8 cellular contexts compared by ENCODE assay signal in genomic region chr22:44729391-44730012, GRCh38. TPM values are rescaled to one million over a fixed set of nuclear protein-coding genes. Genes with fewer than 3 reads are reported as not detected.
DNase-seq lines count a peak whose midpoint lies in the region; ATAC-seq and TF ChIP-seq lines count a peak whose summit lies in the region.
"Had no signal": no experiment of that assay in that cellular context is flagged by ENCODE, and none has a peak within 500 bp of the region (broad histone marks: within the 10 kb centered on the region; RNA-seq: fewer than 3 reads in every experiment).

No MANE protein-coding gene starts in this region.

- H3K4me3 ChIP-seq in choroid plexus epithelial cell (ENCODE audit: low read depth, low read length) (peak overlapping the region; percentile 13), lung (no peak overlapping the region)

- 40 to 45% methylated on average over 39 of the region's 39 CpGs for WGBS in lung, 2 donors

- peaks cover 0 to 6% of the 10 kb centered on the region in 2 donors for H3K36me3 ChIP-seq in lung (ENCODE audit: control insufficient read depth in 2 of 2, insufficient read depth in 2 of 2, low read length in 2 of 2)

- H3K4me1 ChIP-seq in lung (ENCODE audit: control insufficient read depth in 2 of 2, insufficient read depth in 2 of 2, low read length in 2 of 2), result peaks cover 0 to 4% of the 10 kb centered on the region in 2 donors

- H3K27ac ChIP-seq in lung (ENCODE audit: low read depth in 1 of 2, low read length in 1 of 2), result peak overlapping the region in 1 of 2 donors; percentile 37
- no peak overlapping the region for H3K27ac ChIP-seq in substantia nigra (ENCODE audit: low read depth, low read length, poor library complexity, severe bottlenecking)

- peak; percentile 65 for TF ChIP-seq CTCF in choroid plexus epithelial cell (conservative IDR thresholded peaks at IDR 0.05; ENCODE audit: low read depth, low read length)
- TF ChIP-seq CTCF in lung (IDR thresholded peaks at IDR 0.05; ENCODE audit: control extremely low read depth, extremely low read depth), result no peak

- DNase-seq in Kasumi-1 (lab: John Stamatoyannopoulos, UW), result peak; percentile 85 to 91
- DNase-seq in choroid plexus epithelial cell (ENCODE audit: low read depth), result peak; percentile 79
- DNase-seq in lung (ENCODE audit: low spot score), result peak; percentile 43
- DNase-seq in substantia nigra (lab: John Stamatoyannopoulos, UW), result peak in 47 of 49 donors; percentile 17 to 82 (median 56)
- no peak for DNase-seq in NCI-H2029 treated with DMSO at 0.1 percent for 48 hours (lab: John Stamatoyannopoulos, UW)
- DNase-seq in SHP77 (lab: John Stamatoyannopoulos, UW), result no peak
- no peak for DNase-seq in ecto neural progenitor cell (ENCODE audit: low spot score)
- DNase-seq: PC-3 had no signal

- H3K9me3 ChIP-seq in lung (ENCODE audit: control insufficient read depth in 2 of 2, insufficient read depth in 1 of 2, low read length in 1 of 2), result peaks cover 0 to 2% of the 10 kb centered on the region in 2 donors

- ATAC-seq in lung (ENCODE audit: insufficient read depth, low FRiP score), result peak; percentile 23
- ATAC-seq: PC-3 had no signal

- no peaks in the 10 kb centered on the region for H3K27me3 ChIP-seq in lung (ENCODE audit: control insufficient read depth, insufficient read depth)

RNA-seq across cellular contexts. Expression of gene ARHGAP8, which starts 22.9 kb away (rescaled TPM):
- total RNA-seq in lung, result 10 to 100 TPM; 12.1 to 20.9 TPM
- 10 to 100 TPM in 1 of 2 donors, 1 to 10 TPM in 1; 6.8 to 21.6 TPM for polyA plus RNA-seq in lung

RNA-seq across cellular contexts. Expression of gene PRR5, which starts 27.5 kb away (rescaled TPM):
- total RNA-seq in lung, result 10 to 100 TPM; 11.8 to 17.3 TPM
- polyA plus RNA-seq in lung, result 10 to 100 TPM in 1 of 2 donors, 1 to 10 TPM in 1; 9.1 to 10.4 TPM

Comparison
In these comparisons a context has a peak if more than half of its experiments do, and no peak if none do; other contexts are left out.
1. DNase-seq: peak in Kasumi-1 (2 of 2), choroid plexus epithelial cell (single experiment), lung (single experiment) and substantia nigra (47 of 49); none in NCI-H2029 treated with DMSO at 0.1 percent for 48 hours (single experiment), SHP77 (0 of 2) and ecto neural progenitor cell (single experiment).